Comparison of ENCODE assay signal across 8 cellular contexts in the genomic region with DNA sequence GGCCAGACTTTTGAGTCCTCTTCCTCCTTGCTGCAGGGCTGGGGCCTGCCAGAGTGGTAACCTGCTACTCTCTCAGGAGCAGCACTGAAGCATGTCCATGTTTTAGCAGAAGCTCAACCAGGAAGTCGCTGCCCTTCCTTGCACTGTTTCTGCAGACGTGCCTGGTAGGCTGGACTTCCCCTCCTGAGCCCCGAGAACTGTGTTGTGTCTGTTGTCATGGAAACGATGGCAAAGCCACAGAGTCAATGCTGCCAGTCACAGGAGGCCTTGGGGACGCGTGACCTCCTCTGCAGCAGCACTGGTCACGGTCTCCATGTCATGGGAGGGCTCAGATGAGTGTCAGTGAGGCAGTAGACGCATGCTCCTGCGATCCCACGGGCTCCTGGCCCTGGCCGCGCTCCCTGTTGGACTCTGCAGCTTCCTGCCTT.
DNase-seq lines count a peak whose midpoint lies in the region; ATAC-seq, FAIRE-seq and TF ChIP-seq lines count a peak whose summit lies in the region.

No MANE protein-coding gene starts in this region.

- ATAC-seq in CD8-positive, alpha-beta T cell: peak; percentile 80
- peak; percentile 99 for ATAC-seq in GM19397 (IDR thresholded peaks at IDR 0.05; ENCODE audit: unreplicated experiment)
- peak; percentile 99 for ATAC-seq in HG03469 (IDR thresholded peaks at IDR 0.05; ENCODE audit: unreplicated experiment)
- ATAC-seq in HepG2: peak; percentile 77

- H3K36me3 ChIP-seq in CD8-positive, alpha-beta T cell (ENCODE audit: insufficient read depth, low read length): no peaks in the 10 kb centered on the region
- H3K36me3 ChIP-seq in WERI-Rb-1 (no peaks in the 10 kb centered on the region), HepG2 (replicated peaks in 1 of 2; ENCODE audit: control insufficient read depth in 1 of 2, insufficient read depth in 2 of 2, low read length in 2 of 2) (no peaks in the 10 kb centered on the region)

- intact Hi-C loops in CD8-positive, alpha-beta T cell (cut with DNase I, micrococcal nuclease): no loop called here
- intact Hi-C loops in HepG2 (cut with micrococcal nuclease; ENCODE audit: unreplicated experiment): no loop called here

- H3K9me3 ChIP-seq in CD8-positive, alpha-beta T cell (ENCODE audit: low read length): no peaks in the 10 kb centered on the region
- no peaks in the 10 kb centered on the region for H3K9me3 ChIP-seq in WERI-Rb-1 (ENCODE audit: severe bottlenecking)
- H3K9me3 ChIP-seq in HepG2 (ENCODE audit: low read length): no peaks in the 10 kb centered on the region

- in situ Hi-C loops in HepG2 (cut with HindIII; ENCODE audit: extremely low pct_ligation_motif_present, low pct_unique_long_range_greater_than_20kb): no loop called here

- CTCF ChIA-PET in CD8-positive, alpha-beta T cell (lab: Charles Lee): no interaction called here
- CTCF ChIA-PET in HepG2 (lab: Yijun Ruan, JAX; ENCODE audit: low intra/inter-chr PET ratio, low total read pairs): no interaction called here

- no TSS peak for BruUV-seq in HepG2 (replicated peaks; lab: Mats Ljungman, UMichigan)

- H3K27ac Mint-ChIP-seq in CD8-positive, alpha-beta T cell: peak overlapping the region; percentile 82
- H3K27ac Mint-ChIP-seq in chondrocyte (ENCODE audit: unreplicated experiment): peak overlapping the region; percentile 87

- no peak overlapping the region for H3K4me3 ChIP-seq in CD8-positive, alpha-beta T cell (ENCODE audit: low read depth, low read length)
- H3K4me3 ChIP-seq in WERI-Rb-1 (ENCODE audit: low read depth, low read length) (no peak overlapping the region), HepG2 (replicated peaks in 1 of 3; ENCODE audit: insufficient read depth in 1 of 3, low read depth in 2 of 3, low read length in 3 of 3) (no peak overlapping the region)

- H3K4me1 Mint-ChIP-seq in CD8-positive, alpha-beta T cell (ENCODE audit: low read depth): peaks cover 13% of the 10 kb centered on the region
- H3K4me1 Mint-ChIP-seq in chondrocyte (ENCODE audit: low read depth): peaks cover 9% of the 10 kb centered on the region

- no peaks in the 10 kb centered on the region for H3K9me3 Mint-ChIP-seq in CD8-positive, alpha-beta T cell
- H3K9me3 Mint-ChIP-seq in chondrocyte (ENCODE audit: low read depth): no peaks in the 10 kb centered on the region

- no peak for TF ChIP-seq POLR2A in HepG2 (IDR thresholded peaks at IDR 0.05; ENCODE audit: insufficient read depth in 1 of 2, low read depth in 2 of 2, low read length in 2 of 2)

- TF ChIP-seq EP300 in HepG2 (IDR thresholded peaks at IDR 0.05; ENCODE audit: low read depth in 2 of 2, low read length in 2 of 2) (no peak), HepG2 (CRISPR knock-in tag; IDR thresholded peaks at IDR 0.05; ENCODE audit: borderline replicate concordance) (no peak)

- DNase-seq in CD8-positive, alpha-beta T cell: peak; percentile 39 to 76 (median 54)
- DNase-seq in WERI-Rb-1 (peak; percentile 52), chondrocyte (ENCODE audit: low spot score) (no peak), HepG2 (ENCODE audit: low spot score) (peak; percentile 37), NCI-H510A treated with DMSO at 0.1 percent for 48 hours (lab: John Stamatoyannopoulos, UW) (no peak)
- DNase-seq in stimulated activated CD4-positive, alpha-beta T cell treated with anti-CD3 and anti-CD28 coated beads, Interleukin-4, amount 100 ng/mL, for 4 hours: peak; percentile 33 to 67

- TF ChIP-seq CTCF in CD8-positive, alpha-beta T cell (IDR thresholded peaks at IDR 0.05): no peak
- TF ChIP-seq CTCF in WERI-Rb-1 (IDR thresholded peaks at IDR 0.05; ENCODE audit: low read depth, low read length) (no peak), chondrocyte (IDR thresholded peaks at IDR 0.05) (no peak), HepG2 (CRISPR knock-in tag; IDR thresholded peaks at IDR 0.05) (no peak)

- H3K4me3 Mint-ChIP-seq in CD8-positive, alpha-beta T cell: no peak overlapping the region
- H3K4me3 Mint-ChIP-seq in chondrocyte (ENCODE audit: unreplicated experiment): no peak overlapping the region

- no peak overlapping the region for H3K9ac ChIP-seq in HepG2 (ENCODE audit: insufficient read depth, low read depth, low read length)

- FAIRE-seq in HepG2 (lab: Jason Lieb, UNC): no peak

- H3K27me3 Mint-ChIP-seq in CD8-positive, alpha-beta T cell (ENCODE audit: low read depth): peaks cover 3% of the 10 kb centered on the region
- H3K27me3 Mint-ChIP-seq in chondrocyte (ENCODE audit: low read depth): no peaks in the 10 kb centered on the region

- H3K79me2 ChIP-seq in HepG2 (ENCODE audit: insufficient read depth, low read length): no peaks in the 10 kb centered on the region

- H3K27ac ChIP-seq in CD8-positive, alpha-beta T cell (ENCODE audit: low read depth, low read length): no peak overlapping the region
- no peak overlapping the region for H3K27ac ChIP-seq in WERI-Rb-1
- no peak overlapping the region for H3K27ac ChIP-seq in HepG2 (ENCODE audit: extremely low read length, insufficient read depth, low read length)

- peaks cover 10% of the 10 kb centered on the region for H3K4me1 ChIP-seq in CD8-positive, alpha-beta T cell (ENCODE audit: insufficient read depth, low read length)
- H3K4me1 ChIP-seq in HepG2 (ENCODE audit: insufficient read depth, low read length): no peaks in the 10 kb centered on the region

- H3K36me3 Mint-ChIP-seq in CD8-positive, alpha-beta T cell: no peaks in the 10 kb centered on the region
- H3K36me3 Mint-ChIP-seq in chondrocyte (ENCODE audit: low read depth): peaks cover 16% of the 10 kb centered on the region

- H2AFZ ChIP-seq in HepG2 (ENCODE audit: low read length): no peak overlapping the region

- H4K20me1 ChIP-seq in HepG2 (ENCODE audit: insufficient read depth, low read length): no peaks in the 10 kb centered on the region

- peak overlapping the region; percentile 21; the same call in 1 of the 2 replicates for H3K4me2 ChIP-seq in HepG2 (ENCODE audit: low read depth, low read length)

- no peaks in the 10 kb centered on the region for H3K27me3 ChIP-seq in CD8-positive, alpha-beta T cell (ENCODE audit: insufficient read depth, low read length)
- H3K27me3 ChIP-seq in WERI-Rb-1 (ENCODE audit: insufficient read depth, low read depth, severe bottlenecking) (no peaks in the 10 kb centered on the region), HepG2 (ENCODE audit: control insufficient read depth in 1 of 2, insufficient read depth in 2 of 2, low read length in 2 of 2) (peaks cover 5 to 44% of the 10 kb centered on the region in 2 experiments)

- POLR2A ChIA-PET in CD8-positive, alpha-beta T cell (lab: Charles Lee): no interaction called here
- POLR2A ChIA-PET in HepG2 (lab: Yijun Ruan, JAX): no interaction called here

- TF ChIP-seq RAD21 in HepG2 (CRISPR knock-in tag; IDR thresholded peaks at IDR 0.05): no peak

- WGBS in HepG2 (ENCODE audit: low lambda C conversion rate): 2% methylated on average over 9 of the region's 12 CpGs

TF ChIP-seq in HepG2, 621 proteins besides CTCF, POLR2A, EP300 and RAD21 (continues in another document):
- TF ChIP-seq REXO4 (CRISPR knock-in tag; IDR thresholded peaks at IDR 0.05; ENCODE audit: borderline replicate concordance) (no peak), EHMT2 (IDR thresholded peaks at IDR 0.05; ENCODE audit: borderline replicate concordance, low read depth, low read length) (no peak), ZBTB33 (CRISPR knock-in tag; IDR thresholded peaks at IDR 0.05) (no peak), RFX3 (CRISPR knock-in tag; IDR thresholded peaks at IDR 0.05) (peak; percentile 59), CHD2 (IDR thresholded peaks at IDR 0.05; ENCODE audit: low read depth, low read length) (no peak), REST (IDR thresholded peaks at IDR 0.05; ENCODE audit: borderline replicate concordance in 1 of 2, low read depth in 1 of 2, low read length in 2 of 2) (no peak), SNAPC2 (CRISPR knock-in tag; IDR thresholded peaks at IDR 0.05) (no peak)

Comparison
In these comparisons a context has a peak if more than half of its experiments do, and no peak if none do; other contexts are left out.
1. DNase-seq: peak in CD8-positive, alpha-beta T cell (7 of 7), WERI-Rb-1 (single experiment), HepG2 (single experiment) and stimulated activated CD4-positive, alpha-beta T cell treated with anti-CD3 and anti-CD28 coated beads, Interleukin-4, amount 100 ng/mL, for 4 hours (2 of 2); none in chondrocyte (single experiment) and NCI-H510A treated with DMSO at 0.1 percent for 48 hours (single experiment).
2. Peak in every context shown above with its lines, with median percentiles within 50 percentile points of each other: ATAC-seq.